In the genomic region with DNA sequence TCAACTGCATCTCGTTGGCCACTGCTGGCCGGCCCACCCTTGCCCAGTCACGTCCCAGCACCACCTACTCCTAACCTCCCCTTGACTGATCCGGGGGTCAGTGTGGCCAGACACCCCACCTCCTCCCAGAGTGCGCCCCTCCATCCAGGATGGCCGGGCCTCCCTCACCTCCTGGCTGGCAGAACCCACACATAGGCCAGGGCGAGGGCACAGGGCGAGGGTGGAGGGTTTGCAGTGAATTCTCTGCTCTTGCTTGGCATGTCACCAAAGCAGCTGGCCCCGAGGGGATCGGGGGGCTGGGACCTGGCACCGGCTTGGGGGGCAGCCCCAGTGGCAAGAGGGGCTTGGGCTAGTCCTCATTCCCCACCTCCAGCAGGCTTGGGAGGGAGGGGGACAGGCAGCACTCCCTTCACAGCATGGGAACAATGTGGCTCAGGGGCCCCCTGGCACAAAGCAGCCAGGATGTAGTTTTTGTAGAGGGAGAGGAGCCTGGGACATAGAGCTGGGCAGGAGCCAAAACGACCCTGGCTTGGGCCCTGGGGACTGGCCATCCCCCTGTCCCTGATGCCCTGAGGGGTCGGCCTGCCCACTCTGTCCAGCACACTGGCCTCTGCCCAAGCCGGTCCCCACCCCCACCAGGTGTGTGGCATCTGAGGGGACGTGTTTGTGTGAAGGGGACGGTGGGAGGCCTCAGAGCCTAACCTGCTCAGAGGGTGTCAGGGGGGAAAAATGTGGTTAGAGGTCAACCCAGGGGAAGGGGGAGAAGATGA, we compare ENCODE assay signal across 14 cellular contexts. TPM values are rescaled to one million over a fixed set of nuclear protein-coding genes. Genes with fewer than 3 reads are reported as not detected.
DNase-seq lines count a peak whose midpoint lies in the region; ATAC-seq and TF ChIP-seq lines count a peak whose summit lies in the region.
"Had no signal": no experiment of that assay in that cellular context is flagged by ENCODE, and none has a peak within 500 bp of the region (broad histone marks: within the 10 kb centered on the region; RNA-seq: fewer than 3 reads in every experiment).

No MANE protein-coding gene starts in this region.

- H3K4me2 ChIP-seq in BLaER1 = peak overlapping the region; percentile 94
- peak overlapping the region; percentile 42 for H3K4me2 ChIP-seq in neural progenitor cell
- H3K4me2 ChIP-seq: GM23338 had no signal

- H3K4me3 Mint-ChIP-seq in central memory CD8-positive, alpha-beta T cell = no peak overlapping the region
- H3K4me3 Mint-ChIP-seq in neural progenitor cell = no peak overlapping the region
- no peak overlapping the region for H3K4me3 Mint-ChIP-seq in CD4-positive, alpha-beta T cell
- H3K4me3 Mint-ChIP-seq: GM23338, H9 had no signal

- H3K4me1 ChIP-seq in BLaER1 = peaks cover 80% of the 10 kb centered on the region
- no peaks in the 10 kb centered on the region for H3K4me1 ChIP-seq in HEK293 (ENCODE audit: control insufficient read depth, insufficient read depth, low read length)
- peaks cover 41% of the 10 kb centered on the region for H3K4me1 ChIP-seq in neural progenitor cell

- no peaks in the 10 kb centered on the region for H3F3A ChIP-seq in neural progenitor cell (ENCODE audit: low read depth)

- H3K9ac ChIP-seq in BLaER1 (no peak overlapping the region; the same call in 1 of the 2 replicates), neural progenitor cell (peak overlapping the region; percentile 20)

- no peaks in the 10 kb centered on the region for H3K9me3 Mint-ChIP-seq in central memory CD8-positive, alpha-beta T cell
- H3K9me3 Mint-ChIP-seq in neural progenitor cell = no peaks in the 10 kb centered on the region
- H3K9me3 Mint-ChIP-seq in CD4-positive, alpha-beta T cell = no peaks in the 10 kb centered on the region
- H3K9me3 Mint-ChIP-seq: CD4-positive, CD25-positive, alpha-beta regulatory T cell; GM23338; H9 had no signal

- no peaks in the 10 kb centered on the region for H3K79me2 ChIP-seq in neural progenitor cell (ENCODE audit: low read depth)

- H3K9me3 ChIP-seq in BLaER1 (no peaks in the 10 kb centered on the region), HEK293 (ENCODE audit: control insufficient read depth, insufficient read depth, low read depth, low read length) (no peaks in the 10 kb centered on the region), neural progenitor cell (ENCODE audit: low read depth) (no peaks in the 10 kb centered on the region)
- no peaks in the 10 kb centered on the region for H3K9me3 ChIP-seq in CD4-positive, alpha-beta T cell (ENCODE audit: control insufficient read depth, low read length)
- H3K9me3 ChIP-seq: BE2C had no signal

- no peak for TF ChIP-seq CTCF in HEK293 (tag by site-specific recombination; IDR thresholded peaks at IDR 0.05)
- TF ChIP-seq CTCF in neural progenitor cell (IDR thresholded peaks at IDR 0.05) = no peak
- no peak for TF ChIP-seq CTCF in CD4-positive, alpha-beta T cell (IDR thresholded peaks at IDR 0.05)
- no peak for TF ChIP-seq CTCF in dorsolateral prefrontal cortex (IDR thresholded peaks at IDR 0.05 in 54 of 56, conservative IDR thresholded peaks at IDR 0.05 in 2 of 56; ENCODE audit: low read depth in 1 of 56, partially characterized antibody in 56 of 56)

- peaks cover 10% of the 10 kb centered on the region; the same call in 1 of the 2 replicates for H4K20me1 ChIP-seq in BLaER1
- peaks cover 41% of the 10 kb centered on the region for H4K20me1 ChIP-seq in neural progenitor cell (ENCODE audit: low read depth)

- POLR2A ChIA-PET in HEK293 (lab: Yijun Ruan, JAX) = interaction anchor here (0.5 to 2.1 kb wide), 2 partner anchors 10 to 28 kb away, joined by 3 to 7 read pairs; no protein-coding TSS in a partner anchor
- POLR2A ChIA-PET in CD4-positive, alpha-beta T cell (lab: Charles Lee) = interaction anchor here (0.9 kb wide), 1 partner anchor 28 kb away, joined by 3 read pairs; a partner anchor contains a TSS

- H3K36me3 ChIP-seq in BLaER1 (peaks cover 45% of the 10 kb centered on the region), HEK293 (ENCODE audit: control insufficient read depth in 2 of 2, insufficient read depth in 1 of 2, low read length in 2 of 2) (peaks cover 6 to 47% of the 10 kb centered on the region in 2 experiments; a peak in 2 of 3 replicates), neural progenitor cell (no peaks in the 10 kb centered on the region)

- H3K27me3 Mint-ChIP-seq in central memory CD8-positive, alpha-beta T cell = no peaks in the 10 kb centered on the region
- H3K27me3 Mint-ChIP-seq in neural progenitor cell (ENCODE audit: insufficient read depth, low read depth) = peaks cover 3% of the 10 kb centered on the region
- H3K27me3 Mint-ChIP-seq in CD4-positive, alpha-beta T cell = no peaks in the 10 kb centered on the region
- H3K27me3 Mint-ChIP-seq: CD4-positive, CD25-positive, alpha-beta regulatory T cell had no signal

- intact Hi-C loops in CD4-positive, alpha-beta T cell (cut with DNase I, micrococcal nuclease) = no loop called here
- intact Hi-C loops in dorsolateral prefrontal cortex (cut with DNase I) = no loop called here

- no peak overlapping the region; the same call in 1 of the 2 replicates for H3K4me3 ChIP-seq in BLaER1
- no peak overlapping the region for H3K4me3 ChIP-seq in HEK293 (ENCODE audit: low read depth, low read length)
- H3K4me3 ChIP-seq in neural progenitor cell = no peak overlapping the region
- H3K4me3 ChIP-seq in dorsolateral prefrontal cortex = no peak overlapping the region
- H3K4me3 ChIP-seq: GM23338 had no signal

- CTCF ChIA-PET in HEK293 (lab: Yijun Ruan, JAX) = no interaction called here
- CTCF ChIA-PET in CD4-positive, alpha-beta T cell (lab: Charles Lee) = interaction anchor here (2.0 kb wide), 1 partner anchor 28 kb away, joined by 6 read pairs; a partner anchor contains a TSS

- H3K27ac Mint-ChIP-seq in central memory CD8-positive, alpha-beta T cell (ENCODE audit: low read depth) = peak overlapping the region; percentile 88
- no peak overlapping the region for H3K27ac Mint-ChIP-seq in neural progenitor cell
- H3K27ac Mint-ChIP-seq in CD4-positive, alpha-beta T cell = no peak overlapping the region
- H3K27ac Mint-ChIP-seq: CD4-positive, CD25-positive, alpha-beta regulatory T cell; GM23338 had no signal

- peaks cover 11% of the 10 kb centered on the region for H3K36me3 Mint-ChIP-seq in central memory CD8-positive, alpha-beta T cell (ENCODE audit: insufficient read depth)
- H3K36me3 Mint-ChIP-seq in neural progenitor cell = peaks cover 7% of the 10 kb centered on the region
- H3K36me3 Mint-ChIP-seq in CD4-positive, alpha-beta T cell (ENCODE audit: low read depth) = peaks cover 9% of the 10 kb centered on the region

- no peak for DNase-seq in central memory CD8-positive, alpha-beta T cell (ENCODE audit: low spot score in 2 of 2)
- no peak for DNase-seq in neural progenitor cell (ENCODE audit: low spot score)
- no peak for DNase-seq in CD4-positive, alpha-beta T cell
- DNase-seq in dorsolateral prefrontal cortex = no peak
- DNase-seq in GF-D8 (lab: John Stamatoyannopoulos, UW) = no peak
- DNase-seq: BE2C; Calu3; CD4-positive, CD25-positive, alpha-beta regulatory T cell; DMS79; H9 had no signal

- no peak overlapping the region for H2AFZ ChIP-seq in neural progenitor cell (replicated peaks)
- H2AFZ ChIP-seq: GM23338 had no signal

- no peak for ATAC-seq in central memory CD8-positive, alpha-beta T cell (replicated peaks; ENCODE audit: extremely low read depth, poor library complexity, severe bottlenecking)
- ATAC-seq in HG03139 (IDR thresholded peaks at IDR 0.05; ENCODE audit: unreplicated experiment) = no peak
- ATAC-seq in CD4-positive, alpha-beta T cell (ENCODE audit: poor library complexity) = no peak

- H3K27me3 ChIP-seq in BLaER1 (no peaks in the 10 kb centered on the region), neural progenitor cell (no peaks in the 10 kb centered on the region), dorsolateral prefrontal cortex (no peaks in the 10 kb centered on the region)
- no peaks in the 10 kb centered on the region for H3K27me3 ChIP-seq in CD4-positive, alpha-beta T cell (ENCODE audit: control insufficient read depth, insufficient read depth, low read length)
- H3K27me3 ChIP-seq: BE2C had no signal

- H3K27ac ChIP-seq in BLaER1 = peak overlapping the region; percentile 33
- H3K27ac ChIP-seq in HEK293 (ENCODE audit: extremely low read depth, low read depth, low read length) = no peak overlapping the region
- no peak overlapping the region for H3K27ac ChIP-seq in neural progenitor cell
- H3K27ac ChIP-seq in CD4-positive, alpha-beta T cell (ENCODE audit: low read depth, low read length) = no peak overlapping the region
- peak overlapping the region in 6 of 59 donors; percentile 1 to 46 (median 20) for H3K27ac ChIP-seq in dorsolateral prefrontal cortex

- peaks cover 29% of the 10 kb centered on the region for H3K4me1 Mint-ChIP-seq in central memory CD8-positive, alpha-beta T cell
- peaks cover 19% of the 10 kb centered on the region for H3K4me1 Mint-ChIP-seq in neural progenitor cell
- H3K4me1 Mint-ChIP-seq in CD4-positive, alpha-beta T cell (ENCODE audit: low read depth) = peaks cover 27% of the 10 kb centered on the region

TF ChIP-seq in HEK293, 187 proteins besides CTCF, POLR2A, EP300 and RAD21 (continues in another document):
- TF ChIP-seq, protein P1, sequence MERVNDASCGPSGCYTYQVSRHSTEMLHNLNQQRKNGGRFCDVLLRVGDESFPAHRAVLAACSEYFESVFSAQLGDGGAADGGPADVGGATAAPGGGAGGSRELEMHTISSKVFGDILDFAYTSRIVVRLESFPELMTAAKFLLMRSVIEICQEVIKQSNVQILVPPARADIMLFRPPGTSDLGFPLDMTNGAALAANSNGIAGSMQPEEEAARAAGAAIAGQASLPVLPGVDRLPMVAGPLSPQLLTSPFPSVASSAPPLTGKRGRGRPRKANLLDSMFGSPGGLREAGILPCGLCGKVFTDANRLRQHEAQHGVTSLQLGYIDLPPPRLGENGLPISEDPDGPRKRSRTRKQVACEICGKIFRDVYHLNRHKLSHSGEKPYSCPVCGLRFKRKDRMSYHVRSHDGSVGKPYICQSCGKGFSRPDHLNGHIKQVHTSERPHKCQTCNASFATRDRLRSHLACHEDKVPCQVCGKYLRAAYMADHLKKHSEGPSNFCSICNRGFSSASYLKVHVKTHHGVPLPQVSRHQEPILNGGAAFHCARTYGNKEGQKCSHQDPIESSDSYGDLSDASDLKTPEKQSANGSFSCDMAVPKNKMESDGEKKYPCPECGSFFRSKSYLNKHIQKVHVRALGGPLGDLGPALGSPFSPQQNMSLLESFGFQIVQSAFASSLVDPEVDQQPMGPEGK (tag by site-specific recombination; IDR thresholded peaks at IDR 0.05) = no peak

RNA-seq across cellular contexts. Expression of a gene that starts 28.5 kb away (rescaled TPM):
- 16.4 and 38.8 TPM in 2 replicates for total RNA-seq in neural progenitor cell (ENCODE audit: low replicate concordance)
- under 1 TPM; 0.59 to 0.77 TPM for total RNA-seq in CD4-positive, alpha-beta T cell
- total RNA-seq in dorsolateral prefrontal cortex = 1 to 10 TPM in 13 of 120 experiments, under 1 TPM in 42, not detected in 65; 0.22 to 2.4 (median 0.63) TPM

RNA-seq across cellular contexts. Expression of a gene that starts 41.1 kb away (rescaled TPM):
- 13.3 and 59.0 TPM in 2 replicates for total RNA-seq in neural progenitor cell (ENCODE audit: low replicate concordance)
- 10 to 100 TPM; 22.2 to 23.9 TPM for total RNA-seq in CD4-positive, alpha-beta T cell
- total RNA-seq in dorsolateral prefrontal cortex = 100 to 1,000 TPM in 119 of 120 experiments, 10 to 100 TPM in 1; 90.1 to 295 (median 174) TPM

RNA-seq across cellular contexts. Expression of a gene that starts 47.3 kb away (rescaled TPM):
- total RNA-seq in neural progenitor cell (ENCODE audit: low replicate concordance) (22.2 and 31.8 TPM in 2 replicates), dorsolateral prefrontal cortex (100 to 1,000 TPM in 118 of 120 experiments, 10 to 100 TPM in 2; 87.9 to 222 (median 163) TPM)
- total RNA-seq in CD4-positive, alpha-beta T cell = 10 to 100 TPM; 27.4 to 29.8 TPM
